ENCODE assay signal across 1 cellular context in genomic region chr3:194483850-194484249, GRCh38.
TF ChIP-seq lines count a peak whose summit lies in the region.

No MANE protein-coding gene starts in this region.

TF ChIP-seq in GM12878, 131 proteins besides CTCF, POLR2A, EP300 and RAD21 (continued from another document):
- TF ChIP-seq E2F8 (IDR thresholded peaks at IDR 0.05; ENCODE audit: low read depth, partially characterized antibody) (no peak), PKNOX1 (IDR thresholded peaks at IDR 0.05) (peak; percentile 57; the same call in 1 of the 2 replicates)
